29 cellular contexts compared by ENCODE assay signal in the genomic region with DNA sequence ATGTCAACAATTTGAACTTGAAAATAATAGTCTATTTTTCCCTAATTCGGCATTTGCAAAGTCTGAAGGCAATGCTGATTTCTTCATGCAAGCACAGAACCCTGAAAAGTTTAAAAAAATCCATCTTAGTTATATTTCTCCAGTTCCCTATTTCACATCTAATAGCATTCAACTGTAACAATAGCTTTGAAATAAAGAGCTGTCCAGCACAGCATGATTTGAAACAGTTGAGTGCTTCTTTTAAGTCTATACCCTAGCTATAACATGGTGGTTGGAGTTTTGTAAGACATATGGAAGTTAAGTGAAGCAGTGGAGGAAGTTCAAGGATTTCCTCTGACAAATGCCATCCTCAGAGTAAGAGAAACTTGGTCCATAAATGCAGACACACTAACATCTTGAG.
"Had no signal": no experiment of that assay in that cellular context is flagged by ENCODE, and none has a peak within 500 bp of the region (broad histone marks: within the 10 kb centered on the region; RNA-seq: fewer than 3 reads in every experiment).

No MANE protein-coding gene starts in this region.

- H3K36me3 Mint-ChIP-seq: activated naive CD4-positive, alpha-beta T cell treated with anti-CD3 and anti-CD28 coated beads, Interleukin-2, amount 10 ng/mL, durations not matched to agents 7 days and 5 days; activated naive CD8-positive, alpha-beta T cell; brain had no signal

- H3K4me1 Mint-ChIP-seq: activated CD4-positive, alpha-beta T cell treated with anti-CD3 and anti-CD28 coated beads, Interleukin-2, amount 10 ng/mL, durations not matched to agents 24 days and 14 days; activated naive CD4-positive, alpha-beta T cell treated with anti-CD3 and anti-CD28 coated beads, Interleukin-2, amount 10 ng/mL, durations not matched to agents 7 days and 5 days; activated naive CD8-positive, alpha-beta T cell treated with anti-CD3 and anti-CD28 coated beads, Interleukin-2, amount 50 U/mL, for 24 hours had no signal

- H3K27me3 Mint-ChIP-seq: activated CD4-positive, alpha-beta T cell treated with anti-CD3 and anti-CD28 coated beads, Interleukin-2, amount 10 ng/mL, durations not matched to agents 24 days and 14 days; activated naive CD4-positive, alpha-beta T cell treated with anti-CD3 and anti-CD28 coated beads, Interleukin-2, amount 10 ng/mL, durations not matched to agents 7 days and 5 days; activated naive CD8-positive, alpha-beta T cell; activated naive CD8-positive, alpha-beta T cell treated with anti-CD3 and anti-CD28 coated beads, Interleukin-2, amount 50 U/mL, for 24 hours; brain had no signal

- ATAC-seq: activated naive CD8-positive, alpha-beta T cell treated with anti-CD3 and anti-CD28 coated beads, Interleukin-2, amount 50 U/mL, for 24 hours; activated T-cell treated with anti-CD3 and anti-CD28 coated beads, Interleukin-2, amount 50 U/mL, for 4 hours; Panc1 had no signal

- H3K9me3 Mint-ChIP-seq: activated CD4-positive, alpha-beta T cell treated with anti-CD3 and anti-CD28 coated beads, Interleukin-2, amount 10 ng/mL, durations not matched to agents 24 days and 14 days; activated naive CD4-positive, alpha-beta T cell treated with anti-CD3 and anti-CD28 coated beads, Interleukin-2, amount 10 ng/mL, durations not matched to agents 7 days and 5 days; activated naive CD8-positive, alpha-beta T cell treated with anti-CD3 and anti-CD28 coated beads, Interleukin-2, amount 50 U/mL, for 24 hours; activated T-cell treated with anti-CD3 and anti-CD28 coated beads, Interleukin-2, amount 50 U/mL, for 4 hours; activated T-helper 1 cell treated with anti-CD3 and anti-CD28 coated beads, Interleukin-12 subunit alpha, Interleukin-12 subunit beta, Interleukin-2, Interleukin-4 antibody, amounts not matched to agents 30 ng/mL and 10 ng/mL and 1 ng/mL, durations not matched to agents 14 hours and 24 hours and 36 hours; brain; T-helper 1 cell treated with Interleukin-12 subunit alpha and Interleukin-12 subunit beta and Interleukin-4 antibody, amounts not matched to agents 30 μg/mL and 1 μg/mL, for 36 hours; T-helper 2 cell treated with Interferon-gamma antibody and Interleukin-4, amounts not matched to agents 5 μg/mL and 100 μg/mL, for 36 hours had no signal

- DNase-seq: activated CD4-positive, alpha-beta T cell treated with anti-CD3 and anti-CD28 coated beads, Interleukin-2, amount 10 ng/mL, durations not matched to agents 24 days and 14 days; activated CD4-positive, alpha-beta T cell treated with anti-CD3 and anti-CD28 coated beads, Interleukin-2, amount 50 U/mL, for 4 hours; activated CD8-positive, alpha-beta memory T cell treated with anti-CD3 and anti-CD28 coated beads, Interleukin-2, amount 50 U/mL, for 4 hours; activated naive CD4-positive, alpha-beta T cell treated with anti-CD3 and anti-CD28 coated beads, Interleukin-2, amount 10 ng/mL, durations not matched to agents 7 days and 5 days; activated naive CD8-positive, alpha-beta T cell treated with anti-CD3 and anti-CD28 coated beads, Interleukin-2, amount 50 U/mL, for 24 hours; activated T-cell treated with anti-CD3 and anti-CD28 coated beads for 4 hours; activated T-cell treated with anti-CD3 and anti-CD28 coated beads, Interleukin-2, amount 50 U/mL, for 4 hours; anterior cingulate cortex; caudate nucleus; cerebellar nuclear complex; KG1; MG63; NCI-H1092 treated with DMSO at 0.1 percent for 48 hours; NCI-H1417; NCI-H146; NCI-H187; NCI-H2029 treated with DMSO at 0.1 percent for 48 hours; NCI-H2107; NCI-H226; NCI-H446 treated with DMSO at 0.1 percent for 48 hours; NCI-H748 treated with DMSO at 0.1 percent for 48 hours; SHP77 treated with DMSO at 0.1 percent for 48 hours; SK-N-SH had no signal

- H3K27ac Mint-ChIP-seq: activated CD4-positive, alpha-beta T cell treated with anti-CD3 and anti-CD28 coated beads, Interleukin-2, amount 10 ng/mL, durations not matched to agents 24 days and 14 days; activated naive CD4-positive, alpha-beta T cell treated with anti-CD3 and anti-CD28 coated beads, Interleukin-2, amount 10 ng/mL, durations not matched to agents 7 days and 5 days; activated naive CD8-positive, alpha-beta T cell; activated naive CD8-positive, alpha-beta T cell treated with anti-CD3 and anti-CD28 coated beads, Interleukin-2, amount 50 U/mL, for 24 hours; activated T-helper 1 cell treated with anti-CD3 and anti-CD28 coated beads, Interleukin-12 subunit alpha, Interleukin-12 subunit beta, Interleukin-2, Interleukin-4 antibody, amounts not matched to agents 30 ng/mL and 10 ng/mL and 1 ng/mL, durations not matched to agents 14 hours and 24 hours and 36 hours; T-helper 1 cell treated with Interleukin-12 subunit alpha and Interleukin-12 subunit beta and Interleukin-4 antibody, amounts not matched to agents 30 μg/mL and 1 μg/mL, for 36 hours; T-helper 2 cell treated with Interferon-gamma antibody and Interleukin-4, amounts not matched to agents 5 μg/mL and 100 μg/mL, for 36 hours had no signal

- H3K4me3 Mint-ChIP-seq: activated CD4-positive, alpha-beta T cell treated with anti-CD3 and anti-CD28 coated beads, Interleukin-2, amount 10 ng/mL, durations not matched to agents 24 days and 14 days; activated naive CD4-positive, alpha-beta T cell treated with anti-CD3 and anti-CD28 coated beads, Interleukin-2, amount 10 ng/mL, durations not matched to agents 7 days and 5 days; activated naive CD8-positive, alpha-beta T cell; activated naive CD8-positive, alpha-beta T cell treated with anti-CD3 and anti-CD28 coated beads, Interleukin-2, amount 50 U/mL, for 24 hours; activated T-cell treated with anti-CD3 and anti-CD28 coated beads, Interleukin-2, amount 50 U/mL, for 4 hours; activated T-helper 1 cell treated with anti-CD3 and anti-CD28 coated beads, Interleukin-12 subunit alpha, Interleukin-12 subunit beta, Interleukin-2, Interleukin-4 antibody, amounts not matched to agents 30 ng/mL and 10 ng/mL and 1 ng/mL, durations not matched to agents 14 hours and 24 hours and 36 hours; T-helper 1 cell treated with Interleukin-12 subunit alpha and Interleukin-12 subunit beta and Interleukin-4 antibody, amounts not matched to agents 30 μg/mL and 1 μg/mL, for 36 hours; T-helper 2 cell treated with Interferon-gamma antibody and Interleukin-4, amounts not matched to agents 5 μg/mL and 100 μg/mL, for 36 hours had no signal
